8 cellular contexts compared by ENCODE assay signal in the genomic region with DNA sequence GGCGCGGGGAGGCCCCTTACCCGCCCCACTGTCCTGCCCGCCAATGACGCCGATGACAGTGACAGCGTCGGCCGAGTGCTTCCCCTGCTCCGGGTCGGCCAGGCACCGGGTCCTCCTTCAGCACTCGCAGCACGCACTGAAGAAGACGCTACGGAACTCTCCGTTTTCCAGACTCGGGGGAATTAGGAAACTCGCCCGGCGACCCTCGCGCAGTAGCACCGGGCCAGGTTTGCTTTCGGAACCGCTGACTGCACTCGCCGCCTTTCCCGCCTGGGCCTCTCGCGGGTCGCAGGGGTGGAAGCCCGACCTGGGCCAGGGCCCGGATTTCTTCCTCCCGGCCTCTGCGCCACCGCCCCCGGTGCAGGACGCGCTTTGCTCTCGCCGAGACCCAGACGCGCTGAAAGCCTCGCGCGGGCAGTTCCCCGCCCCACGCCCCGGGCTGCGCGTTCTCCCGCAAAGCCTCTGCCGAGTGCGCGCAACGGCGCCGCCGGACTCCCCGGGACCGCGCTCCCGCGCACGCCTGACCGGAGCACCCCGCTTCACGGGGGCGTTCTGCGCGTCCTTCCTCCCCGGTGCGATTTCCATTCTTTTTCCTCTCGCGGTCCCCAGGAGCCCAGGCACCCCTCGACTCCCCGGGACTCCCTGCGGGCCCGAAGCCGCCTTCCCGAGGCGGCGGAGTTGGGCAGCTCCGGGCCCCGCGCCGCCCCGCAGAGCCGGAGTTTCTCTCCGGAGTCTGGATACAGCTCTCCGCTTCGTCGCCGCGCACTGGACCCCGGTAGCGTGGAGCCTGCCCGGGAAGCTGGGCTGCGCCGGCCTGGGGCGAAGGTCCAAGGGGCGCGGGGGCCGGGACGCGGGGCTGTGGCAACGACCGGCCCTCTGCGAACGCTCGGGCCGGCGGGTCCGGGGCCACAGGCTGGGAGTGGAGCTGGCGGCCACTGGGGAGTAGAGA. TPM values are rescaled to one million over a fixed set of nuclear protein-coding genes. Genes with fewer than 3 reads are reported as not detected.
DNase-seq lines count a peak whose midpoint lies in the region; TF ChIP-seq lines count a peak whose summit lies in the region.
"Not testable (repeated sequence)": the region's sequence is repeated elsewhere in the genome, so short reads cannot be mapped to it uniquely, and the experiment has no call there.

No MANE protein-coding gene starts in this region.

- H2BK120ac ChIP-seq in trophoblast cell (ENCODE audit: insufficient read depth, low read length, poor library complexity), result not testable (repeated sequence)

- H2AFZ ChIP-seq in trophoblast cell (ENCODE audit: insufficient read depth, low read length, poor library complexity), result not testable (repeated sequence)

- peaks cover 11% of the 10 kb centered on the region for H3K4me1 ChIP-seq in effector memory CD4-positive, alpha-beta T cell (ENCODE audit: control insufficient read depth, insufficient read depth, low read length, poor library complexity, severe bottlenecking)
- H3K4me1 ChIP-seq in trophoblast cell (ENCODE audit: control insufficient read depth in 1 of 2, insufficient read depth in 2 of 2, low read length in 2 of 2); urinary bladder (ENCODE audit: insufficient read depth): not testable (repeated sequence)

- not testable (repeated sequence) for H2BK12ac ChIP-seq in trophoblast cell (ENCODE audit: low read length)

- not testable (repeated sequence) for H3K23ac ChIP-seq in trophoblast cell (ENCODE audit: low read length)

- not testable (repeated sequence) for TF ChIP-seq CTCF in GM13976 (IDR thresholded peaks at IDR 0.05; ENCODE audit: borderline replicate concordance, control extremely low read depth, extremely low read depth, insufficient read depth, missing control alignments); HFFc6 (IDR thresholded peaks at IDR 0.05); NB4 (IDR thresholded peaks at IDR 0.05; ENCODE audit: low read depth, low read length)

- H3K4me3 ChIP-seq in NB4 (ENCODE audit: low read depth, low read length), result peak overlapping the region; percentile 16
- H3K4me3 ChIP-seq in effector memory CD4-positive, alpha-beta T cell (ENCODE audit: insufficient read depth, low read depth, low read length, poor library complexity, severe bottlenecking), result peak overlapping the region; percentile 29
- H3K4me3 ChIP-seq in trophoblast cell (ENCODE audit: low read depth, low read length), result not testable (repeated sequence)
- peak overlapping the region; percentile 49 for H3K4me3 ChIP-seq in urinary bladder (ENCODE audit: low read depth, low read length)

- H4K8ac ChIP-seq in trophoblast cell (ENCODE audit: low read depth, low read length), result not testable (repeated sequence)

- peak overlapping the region; percentile 53; the same call in 1 of the 2 replicates for H3K4me3 Mint-ChIP-seq in HFFc6

- in situ Hi-C loops in GM13976 (cut with MboI; ENCODE audit: low sequenced_read_pairs, unreplicated experiment), result not testable (repeated sequence)

- not testable (repeated sequence) for H3K79me1 ChIP-seq in trophoblast cell (ENCODE audit: low read length)

- H3K36me3 Mint-ChIP-seq in HFFc6 (ENCODE audit: low read depth), result not testable (repeated sequence)

- H3K27me3 Mint-ChIP-seq in HFFc6 (ENCODE audit: insufficient read depth), result peaks cover 17% of the 10 kb centered on the region

- H3K27ac ChIP-seq in effector memory CD4-positive, alpha-beta T cell (ENCODE audit: insufficient read depth, low read length, poor library complexity, severe bottlenecking); trophoblast cell (ENCODE audit: low read depth, low read length); urinary bladder (ENCODE audit: low read depth): not testable (repeated sequence)

- peak overlapping the region; percentile 74 for H3K4me2 ChIP-seq in trophoblast cell (ENCODE audit: low read length)

- not testable (repeated sequence) for H3K9me3 Mint-ChIP-seq in HFFc6

- H3K14ac ChIP-seq in trophoblast cell (ENCODE audit: low read length), result not testable (repeated sequence)

- H2AK5ac ChIP-seq in trophoblast cell (ENCODE audit: low read length), result not testable (repeated sequence)

- not testable (repeated sequence) for H3K4me1 Mint-ChIP-seq in HFFc6 (ENCODE audit: low read depth)

- not testable (repeated sequence) for H3K36me3 ChIP-seq in effector memory CD4-positive, alpha-beta T cell (ENCODE audit: control insufficient read depth, insufficient read depth, low read length); trophoblast cell (ENCODE audit: control insufficient read depth in 1 of 2, insufficient read depth in 2 of 2, low read length in 2 of 2); urinary bladder (ENCODE audit: insufficient read depth)

- H3K9ac ChIP-seq in trophoblast cell (ENCODE audit: low read length), result not testable (repeated sequence)

- not testable (repeated sequence) for TF ChIP-seq POLR2A in NB4 (IDR thresholded peaks at IDR 0.05; ENCODE audit: extremely low read depth, insufficient read length)

- H3K9me3 ChIP-seq in effector memory CD4-positive, alpha-beta T cell (ENCODE audit: control insufficient read depth, low read length); trophoblast cell (ENCODE audit: insufficient read depth, low read depth, low read length): not testable (repeated sequence)

- not testable (repeated sequence) for H3K79me2 ChIP-seq in trophoblast cell (ENCODE audit: control insufficient read depth, insufficient read depth, low read length, poor library complexity)

- not testable (repeated sequence) for H3K4ac ChIP-seq in trophoblast cell (ENCODE audit: low read depth, low read length)

- not testable (repeated sequence) for H4K12ac ChIP-seq in trophoblast cell (ENCODE audit: low read depth, low read length)

- H4K91ac ChIP-seq in trophoblast cell (ENCODE audit: low read depth, low read length), result not testable (repeated sequence)

- not testable (repeated sequence) for H3K27me3 ChIP-seq in effector memory CD4-positive, alpha-beta T cell (replicated peaks; ENCODE audit: control insufficient read depth, insufficient read depth, low read length, poor library complexity, severe bottlenecking)
- peaks cover 19% of the 10 kb centered on the region for H3K27me3 ChIP-seq in trophoblast cell (ENCODE audit: insufficient read depth, low read length)

- not testable (repeated sequence) for H2BK5ac ChIP-seq in trophoblast cell (ENCODE audit: low read depth, low read length, poor library complexity)

- DNase-seq in GM13976 (ENCODE audit: low spot score) (peak; percentile 36), NB4 (ENCODE audit: low read depth) (peak; percentile 76), iris pigment epithelial cell (ENCODE audit: low read depth) (peak; percentile 8), trophoblast cell (peak; percentile 4 to 55)
- DNase-seq in HFFc6, result not testable (repeated sequence)
- DNase-seq in activated T-cell treated with anti-CD3 and anti-CD28 coated beads, Interleukin-2, amount 50 U/mL, for 48 hours, result peak; percentile 63 to 71
- peak in 2 of 3 donors; percentile 12 to 17 for DNase-seq in effector memory CD4-positive, alpha-beta T cell

- WGBS in trophoblast cell (ENCODE audit: extremely low coverage, insufficient coverage, insufficient read length), result no CpG with 5 or more reads among the region's 116 CpGs
- WGBS in urinary bladder, result 0% methylated on average over 23 of the region's 116 CpGs

- not testable (repeated sequence) for H3K18ac ChIP-seq in trophoblast cell (ENCODE audit: low read length)

- H3K27ac Mint-ChIP-seq in HFFc6, result not testable (repeated sequence)

RNA-seq across cellular contexts. Expression of a gene that starts 4.9 kb away (rescaled TPM):
- total RNA-seq in HFFc6 (2021; fragmentation: NEBNext Ultra II Directional; extraction: Animal tissue kit (Norgen Biotek cat#: 25700)), result under 1 TPM in 2 of 6 experiments, not detected in 4; 0.07 to 0.19 TPM
- 0.01 TPM in 1 of 2 replicates, not detected in the other for polyA plus RNA-seq in trophoblast cell (2013)
- not detected for total RNA-seq in urinary bladder
- polyA plus RNA-seq in urinary bladder, result 0.03 TPM
